In genomic region chr15:55407631-55407948, GRCh38 we compare ENCODE assay signal across 8 cellular contexts. TPM values are rescaled to one million over a fixed set of nuclear protein-coding genes. Genes with fewer than 3 reads are reported as not detected.
A peak's percentile ranks its signal among the peaks of the same experiment; 100 is the strongest.
DNase-seq lines count a peak whose midpoint lies in the region; ATAC-seq and TF ChIP-seq lines count a peak whose summit lies in the region.

No MANE protein-coding gene starts in this region.

- no peak for TF ChIP-seq POLR2A in Peyer's patch (IDR thresholded peaks at IDR 0.05)

- H3K27ac ChIP-seq in Peyer's patch (peak overlapping the region; percentile 81 to 91 (median 87)), ectodermal cell (ENCODE audit: insufficient read depth, low read depth, low read length, poor library complexity, severe bottlenecking) (peak overlapping the region; percentile 91), muscle layer of colon (ENCODE audit: low read depth, low read length) (peak overlapping the region; percentile 94)

- H3K27me3 ChIP-seq in H7 (ENCODE audit: control insufficient read depth, insufficient read depth, low read length) (no peaks in the 10 kb centered on the region), Peyer's patch (no peaks in the 10 kb centered on the region), ectodermal cell (ENCODE audit: control insufficient read depth, insufficient read depth, low read length, poor library complexity, severe bottlenecking) (no peaks in the 10 kb centered on the region), muscle layer of colon (ENCODE audit: control insufficient read depth in 1 of 2, insufficient read depth in 2 of 2, low read length in 2 of 2) (no peaks in the 10 kb centered on the region)

- CTCF ChIA-PET in Calu3 (lab: Charles Lee) = interaction anchor here (1.2 to 2.0 kb wide), 8 partner anchors 12 to 190 kb away, joined by 3 to 19 read pairs (median 6); partner anchors contain the start of genes PIGB and PIGBOS1

- H3K36me3 ChIP-seq in H7 (replicated peaks; ENCODE audit: control insufficient read depth, insufficient read depth, low read length) (no peaks in the 10 kb centered on the region), Peyer's patch (no peaks in the 10 kb centered on the region), ectodermal cell (ENCODE audit: control insufficient read depth, insufficient read depth, low read length) (no peaks in the 10 kb centered on the region), muscle layer of colon (ENCODE audit: insufficient read depth, low read length) (no peaks in the 10 kb centered on the region)

- H3K9me3 Mint-ChIP-seq in Calu3 (ENCODE audit: low read depth, unreplicated experiment) = no peaks in the 10 kb centered on the region

- H3K9ac ChIP-seq in muscle layer of colon (ENCODE audit: low read length) = peak overlapping the region; percentile 68

- no peak for TF ChIP-seq CTCF in Calu3 (IDR thresholded peaks at IDR 0.05; ENCODE audit: unreplicated experiment)
- TF ChIP-seq CTCF in Peyer's patch (IDR thresholded peaks at IDR 0.05) = no peak

- peaks cover 19% of the 10 kb centered on the region for H3K4me1 Mint-ChIP-seq in Calu3 (ENCODE audit: low read depth, unreplicated experiment)

- ATAC-seq in left colon = no peak

- peak overlapping the region; percentile 81 for H3K4me3 Mint-ChIP-seq in Calu3 (ENCODE audit: low read depth, unreplicated experiment)

- H3K4me3 ChIP-seq in H7 (ENCODE audit: insufficient read depth, low read depth, low read length) (peak overlapping the region; percentile 79), Peyer's patch (peak overlapping the region; percentile 60 to 79 (median 70)), ectodermal cell (ENCODE audit: insufficient read depth, low read depth, low read length) (peak overlapping the region; percentile 84), muscle layer of colon (ENCODE audit: low read depth in 1 of 2, low read length in 2 of 2) (peak overlapping the region; percentile 71 to 96)

- DNase-seq in Calu3 (no peak), H7 (peak; percentile 31), Peyer's patch (no peak), NCI-H446 treated with DMSO at 0.1 percent for 48 hours (lab: John Stamatoyannopoulos, UW) (no peak), left colon (no peak), AML-193 (lab: John Stamatoyannopoulos, UW) (no peak)

- H3K27ac Mint-ChIP-seq in Calu3 (ENCODE audit: unreplicated experiment) = peak overlapping the region; percentile 75

- peaks cover 0 to 41% (median 0%) of the 10 kb centered on the region in 4 donors for H3K4me1 ChIP-seq in Peyer's patch
- peaks cover 4% of the 10 kb centered on the region for H3K4me1 ChIP-seq in ectodermal cell (ENCODE audit: control insufficient read depth, insufficient read depth, low read length)
- peaks cover 6% of the 10 kb centered on the region for H3K4me1 ChIP-seq in muscle layer of colon (ENCODE audit: insufficient read depth, low read length)

- WGBS in ectodermal cell, 2 experiments = 12 to 13% methylated on average over 11 of the region's 11 CpGs

- intact Hi-C loops in Calu3 (cut with micrococcal nuclease; ENCODE audit: unreplicated experiment) (loop anchor here (1.0 to 5.0 kb wide), 2 partner anchors 89 to 210 kb away; partner anchors contain the start of gene RSL24D1), left colon (cut with DNase I, micrococcal nuclease) (no loop called here)

- H3K27me3 Mint-ChIP-seq in Calu3 (ENCODE audit: unreplicated experiment) = no peaks in the 10 kb centered on the region

- BruUV-seq in Calu3 (replicated peaks; lab: Mats Ljungman, UMichigan) = no TSS peak

- peaks cover 34% of the 10 kb centered on the region for H3K36me3 Mint-ChIP-seq in Calu3 (ENCODE audit: insufficient read depth, unreplicated experiment)

- H3K9me3 ChIP-seq in Peyer's patch = no peaks in the 10 kb centered on the region
- H3K9me3 ChIP-seq in ectodermal cell (ENCODE audit: control insufficient read depth, low read length) = no peaks in the 10 kb centered on the region
- no peaks in the 10 kb centered on the region for H3K9me3 ChIP-seq in muscle layer of colon (ENCODE audit: low read length)

RNA-seq across cellular contexts. Expression of gene CCPG1, which starts 0.6 kb away (rescaled TPM):
- 54.5 and 54.6 TPM in 2 replicates for total RNA-seq in Calu3 (2022)
- total RNA-seq in H7 (2014; rRNA removed; shearing (Covaris generic)) = 14.3 and 23.8 TPM in 2 replicates
- total RNA-seq in Peyer's patch = 10 to 100 TPM; 24.8 to 36.3 (median 29.5) TPM
- 20.0 TPM for polyA plus RNA-seq in ectodermal cell (2013, experiment 1 of 4)
- 22.9 TPM for polyA plus RNA-seq in ectodermal cell (2013, experiment 2 of 4)
- polyA plus RNA-seq in ectodermal cell (2013, experiment 3 of 4) = 17.6 TPM
- polyA plus RNA-seq in ectodermal cell (2013, experiment 4 of 4) = 21.2 TPM
- total RNA-seq in left colon = 10 to 100 TPM; 45.5 to 65.6 TPM

RNA-seq across cellular contexts. Expression of gene PIERCE2, which starts 0.7 kb away (rescaled TPM):
- 2.9 and 3.1 TPM in 2 replicates for total RNA-seq in Calu3 (2022)
- total RNA-seq in H7 (2014; rRNA removed; shearing (Covaris generic)) = 1.5 and 3.1 TPM in 2 replicates
- total RNA-seq in Peyer's patch = not detected
- polyA plus RNA-seq in ectodermal cell (2013, experiment 1 of 4) = 9.8 TPM
- 8.9 TPM for polyA plus RNA-seq in ectodermal cell (2013, experiment 2 of 4)
- polyA plus RNA-seq in ectodermal cell (2013, experiment 3 of 4) = 10.9 TPM
- polyA plus RNA-seq in ectodermal cell (2013, experiment 4 of 4) = 11.2 TPM
- 1 to 10 TPM; 5.3 to 5.4 TPM for total RNA-seq in left colon
